In the genomic region with DNA sequence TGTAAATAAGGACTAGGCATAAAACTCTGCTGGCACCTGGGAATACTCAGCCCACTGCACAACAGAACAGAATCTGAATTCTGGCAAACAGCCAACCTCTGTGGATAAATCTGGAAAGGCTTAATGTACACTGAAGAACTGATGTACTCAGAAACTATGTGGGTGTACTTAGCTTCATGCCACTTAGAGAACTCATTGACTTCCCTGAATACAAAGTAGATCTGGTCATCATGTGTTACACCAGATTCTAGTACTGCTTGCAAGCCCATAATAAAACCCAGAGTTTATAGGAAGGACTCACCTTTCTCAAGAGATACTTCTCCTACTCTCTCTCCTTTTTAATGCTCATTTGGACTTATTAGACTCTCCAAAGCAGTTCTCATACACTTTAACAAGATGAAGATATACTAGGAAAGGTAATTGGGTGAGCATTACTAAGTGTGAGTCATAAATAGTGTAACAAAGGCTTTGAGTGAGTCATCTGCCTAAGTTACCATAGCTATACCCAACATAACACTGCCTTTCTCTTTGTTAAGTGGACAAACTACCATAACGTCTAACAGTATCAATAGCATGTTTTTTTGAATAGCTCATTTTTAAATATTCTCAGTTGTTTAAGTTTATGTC, we compare ENCODE assay signal across 1 cellular context.
TF ChIP-seq lines count a peak whose summit lies in the region.

No MANE protein-coding gene starts in this region.

TF ChIP-seq in HEK293, 187 proteins besides CTCF, POLR2A, EP300 and RAD21 (continued from another document):
- TF ChIP-seq ZNF362 (tag by site-specific recombination; IDR thresholded peaks at IDR 0.05) (peak; percentile 67), ZNF558 (tag by site-specific recombination; IDR thresholded peaks at IDR 0.05) (peak; percentile 79), ZNF449 (tag by site-specific recombination; IDR thresholded peaks at IDR 0.05) (no peak), FEZF1 (tag by site-specific recombination; IDR thresholded peaks at IDR 0.05) (peak; percentile 36), ZNF48 (tag by site-specific recombination; IDR thresholded peaks at IDR 0.05) (no peak), KLF7 (tag by site-specific recombination; IDR thresholded peaks at IDR 0.05; ENCODE audit: borderline replicate concordance) (no peak), ZBTB21 (tag by site-specific recombination; IDR thresholded peaks at IDR 0.05) (0 out of 2 replicates have a peak, but pooled peaks have one; percentile 23), ZNF837 (tag by site-specific recombination; IDR thresholded peaks at IDR 0.05) (no peak), ZNF600 (tag by site-specific recombination; IDR thresholded peaks at IDR 0.05) (peak; percentile 44; the same call in 1 of the 2 replicates), HOXA7 (CRISPR knock-in tag; IDR thresholded peaks at IDR 0.05; ENCODE audit: borderline replicate concordance) (no peak), PRDM6 (tag by site-specific recombination; IDR thresholded peaks at IDR 0.05) (peak; percentile 84), ZNF394 (tag by site-specific recombination; IDR thresholded peaks at IDR 0.05; ENCODE audit: borderline replicate concordance) (peak; percentile 51; the same call in 1 of the 2 replicates), TRIM28 (IDR thresholded peaks at IDR 0.05; ENCODE audit: borderline replicate concordance, low read length) (0 out of 2 replicates have a peak, but pooled peaks have one; percentile 21), ZBTB8A (tag by site-specific recombination; IDR thresholded peaks at IDR 0.05) (no peak), ZFHX2 (tag by site-specific recombination; conservative IDR thresholded peaks at IDR 0.05) (peak; percentile 55), ZNF629 (tag by site-specific recombination; IDR thresholded peaks at IDR 0.05) (peak; percentile 71), ZNF366 (tag by site-specific recombination; conservative IDR thresholded peaks at IDR 0.05) (peak; percentile 94), ZBTB17 (tag by site-specific recombination; IDR thresholded peaks at IDR 0.05) (peak; percentile 28; the same call in 1 of the 2 replicates), ZNF391 (tag by site-specific recombination; IDR thresholded peaks at IDR 0.05; ENCODE audit: borderline replicate concordance, low read depth) (peak; percentile 61; the same call in 1 of the 2 replicates), ZNF623 (tag by site-specific recombination; IDR thresholded peaks at IDR 0.05) (no peak), KLF10 (tag by site-specific recombination; IDR thresholded peaks at IDR 0.05) (no peak), ZNF626 (tag by site-specific recombination; IDR thresholded peaks at IDR 0.05) (0 out of 2 replicates have a peak, but pooled peaks have one; percentile 4), SETDB1 (IDR thresholded peaks at IDR 0.05; ENCODE audit: insufficient read length, low read length) (peak; percentile 21)
- TF ChIP-seq, protein P1, sequence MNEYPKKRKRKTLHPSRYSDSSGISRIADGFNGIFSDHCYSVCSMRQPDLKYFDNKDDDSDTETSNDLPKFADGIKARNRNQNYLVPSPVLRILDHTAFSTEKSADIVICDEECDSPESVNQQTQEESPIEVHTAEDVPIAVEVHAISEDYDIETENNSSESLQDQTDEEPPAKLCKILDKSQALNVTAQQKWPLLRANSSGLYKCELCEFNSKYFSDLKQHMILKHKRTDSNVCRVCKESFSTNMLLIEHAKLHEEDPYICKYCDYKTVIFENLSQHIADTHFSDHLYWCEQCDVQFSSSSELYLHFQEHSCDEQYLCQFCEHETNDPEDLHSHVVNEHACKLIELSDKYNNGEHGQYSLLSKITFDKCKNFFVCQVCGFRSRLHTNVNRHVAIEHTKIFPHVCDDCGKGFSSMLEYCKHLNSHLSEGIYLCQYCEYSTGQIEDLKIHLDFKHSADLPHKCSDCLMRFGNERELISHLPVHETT (tag by site-specific recombination; IDR thresholded peaks at IDR 0.05): peak; percentile 60; the same call in 1 of the 2 replicates
- TF ChIP-seq, protein P2, sequence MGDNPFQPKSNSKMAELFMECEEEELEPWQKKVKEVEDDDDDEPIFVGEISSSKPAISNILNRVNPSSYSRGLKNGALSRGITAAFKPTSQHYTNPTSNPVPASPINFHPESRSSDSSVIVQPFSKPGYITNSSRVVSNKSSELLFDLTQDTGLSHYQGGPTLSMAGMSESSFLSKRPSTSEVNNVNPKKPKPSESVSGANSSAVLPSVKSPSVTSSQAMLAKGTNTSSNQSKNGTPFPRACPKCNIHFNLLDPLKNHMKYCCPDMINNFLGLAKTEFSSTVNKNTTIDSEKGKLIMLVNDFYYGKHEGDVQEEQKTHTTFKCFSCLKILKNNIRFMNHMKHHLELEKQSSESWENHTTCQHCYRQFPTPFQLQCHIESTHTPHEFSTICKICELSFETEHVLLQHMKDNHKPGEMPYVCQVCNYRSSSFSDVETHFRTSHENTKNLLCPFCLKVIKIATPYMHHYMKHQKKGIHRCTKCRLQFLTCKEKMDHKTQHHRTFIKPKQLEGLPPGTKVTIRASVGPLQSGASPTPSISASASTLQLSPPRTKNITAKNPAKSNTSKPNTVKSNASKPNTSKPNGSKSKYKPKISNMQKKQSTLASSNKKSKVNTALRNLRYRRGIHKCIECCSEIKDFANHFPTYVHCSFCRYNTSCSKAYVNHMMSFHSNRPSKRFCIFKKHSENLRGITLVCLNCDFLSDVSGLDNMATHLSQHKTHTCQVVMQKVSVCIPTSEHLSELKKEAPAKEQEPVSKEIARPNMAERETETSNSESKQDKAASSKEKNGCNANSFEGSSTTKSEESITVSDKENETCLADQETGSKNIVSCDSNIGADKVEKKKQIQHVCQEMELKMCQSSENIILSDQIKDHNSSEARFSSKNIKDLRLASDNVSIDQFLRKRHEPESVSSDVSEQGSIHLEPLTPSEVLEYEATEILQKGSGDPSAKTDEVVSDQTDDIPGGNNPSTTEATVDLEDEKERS (tag by site-specific recombination; IDR thresholded peaks at IDR 0.05): no peak
- TF ChIP-seq, protein P3, sequence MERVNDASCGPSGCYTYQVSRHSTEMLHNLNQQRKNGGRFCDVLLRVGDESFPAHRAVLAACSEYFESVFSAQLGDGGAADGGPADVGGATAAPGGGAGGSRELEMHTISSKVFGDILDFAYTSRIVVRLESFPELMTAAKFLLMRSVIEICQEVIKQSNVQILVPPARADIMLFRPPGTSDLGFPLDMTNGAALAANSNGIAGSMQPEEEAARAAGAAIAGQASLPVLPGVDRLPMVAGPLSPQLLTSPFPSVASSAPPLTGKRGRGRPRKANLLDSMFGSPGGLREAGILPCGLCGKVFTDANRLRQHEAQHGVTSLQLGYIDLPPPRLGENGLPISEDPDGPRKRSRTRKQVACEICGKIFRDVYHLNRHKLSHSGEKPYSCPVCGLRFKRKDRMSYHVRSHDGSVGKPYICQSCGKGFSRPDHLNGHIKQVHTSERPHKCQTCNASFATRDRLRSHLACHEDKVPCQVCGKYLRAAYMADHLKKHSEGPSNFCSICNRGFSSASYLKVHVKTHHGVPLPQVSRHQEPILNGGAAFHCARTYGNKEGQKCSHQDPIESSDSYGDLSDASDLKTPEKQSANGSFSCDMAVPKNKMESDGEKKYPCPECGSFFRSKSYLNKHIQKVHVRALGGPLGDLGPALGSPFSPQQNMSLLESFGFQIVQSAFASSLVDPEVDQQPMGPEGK (tag by site-specific recombination; IDR thresholded peaks at IDR 0.05): no peak
TF ChIP-seq in HEK293: peak in this region for 37.
